In the genomic region with DNA sequence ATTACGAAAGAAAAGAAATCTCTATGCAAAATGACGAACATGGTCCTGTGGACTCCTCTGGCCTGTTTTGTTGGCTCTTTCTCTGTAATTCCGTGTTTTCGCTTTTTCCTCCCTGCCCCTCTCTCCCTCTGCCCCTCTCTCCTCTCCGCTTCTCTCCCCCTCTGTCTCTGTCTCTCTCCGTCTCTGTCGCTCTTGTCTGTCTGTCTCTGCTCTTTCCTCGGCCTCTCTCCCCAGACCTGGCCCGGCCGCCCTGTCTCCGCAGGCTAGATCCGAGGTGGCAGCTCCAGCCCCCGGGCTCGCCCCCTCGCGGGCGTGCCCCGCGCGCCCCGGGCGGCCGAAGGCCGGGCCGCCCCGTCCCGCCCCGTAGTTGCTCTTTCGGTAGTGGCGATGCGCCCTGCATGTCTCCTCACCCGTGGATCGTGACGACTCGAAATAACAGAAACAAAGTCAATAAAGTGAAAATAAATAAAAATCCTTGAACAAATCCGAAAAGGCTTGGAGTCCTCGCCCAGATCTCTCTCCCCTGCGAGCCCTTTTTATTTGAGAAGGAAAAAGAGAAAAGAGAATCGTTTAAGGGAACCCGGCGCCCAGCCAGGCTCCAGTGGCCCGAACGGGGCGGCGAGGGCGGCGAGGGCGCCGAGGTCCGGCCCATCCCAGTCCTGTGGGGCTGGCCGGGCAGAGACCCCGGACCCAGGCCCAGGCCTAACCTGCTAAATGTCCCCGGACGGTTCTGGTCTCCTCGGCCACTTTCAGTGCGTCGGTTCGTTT, we compare ENCODE assay signal across 11 cellular contexts.
DNase-seq lines count a peak whose midpoint lies in the region; ATAC-seq and TF ChIP-seq lines count a peak whose summit lies in the region.
"Had no signal": no experiment of that assay in that cellular context is flagged by ENCODE, and none has a peak within 500 bp of the region (broad histone marks: within the 10 kb centered on the region; RNA-seq: fewer than 3 reads in every experiment).

No MANE protein-coding gene starts in this region.

- H3K9ac ChIP-seq in smooth muscle cell (ENCODE audit: low read depth) = no peak overlapping the region

- no peaks in the 10 kb centered on the region for H3K36me3 ChIP-seq in right atrium auricular region
- H3K36me3 ChIP-seq in smooth muscle cell (ENCODE audit: low read depth) = no peaks in the 10 kb centered on the region
- H3K36me3 ChIP-seq in SJCRH30 = no peaks in the 10 kb centered on the region
- H3K36me3 ChIP-seq: left lung had no signal

- WGBS in smooth muscle cell (ENCODE audit: low lambda C conversion rate) = 8% methylated on average over 57 of the region's 58 CpGs

- no peaks in the 10 kb centered on the region for H4K20me1 ChIP-seq in smooth muscle cell (ENCODE audit: low read depth)

- POLR2A ChIA-PET in GM10248 (lab: Yijun Ruan, JAX) = no interaction called here

- H3K9me3 ChIP-seq in T-helper 17 cell (ENCODE audit: control insufficient read depth, low read length, poor library complexity, severe bottlenecking) (no peaks in the 10 kb centered on the region), right atrium auricular region (no peaks in the 10 kb centered on the region), smooth muscle cell (replicated peaks; ENCODE audit: low read depth) (no peaks in the 10 kb centered on the region), SJCRH30 (replicated peaks) (no peaks in the 10 kb centered on the region)
- H3K9me3 ChIP-seq: left lung, testis had no signal

- no peak overlapping the region for H3K27ac ChIP-seq in right atrium auricular region
- H3K27ac ChIP-seq in smooth muscle cell (ENCODE audit: low read depth) = no peak overlapping the region
- H3K27ac ChIP-seq in SJCRH30 = no peak overlapping the region
- H3K27ac ChIP-seq: left lung, testis had no signal

- H3K4me1 ChIP-seq in right atrium auricular region (peaks cover 0 to 38% of the 10 kb centered on the region in 2 donors), smooth muscle cell (ENCODE audit: low read depth) (peaks cover 19% of the 10 kb centered on the region), SJCRH30 (no peaks in the 10 kb centered on the region)

- peaks cover 22% of the 10 kb centered on the region for H3K27me3 Mint-ChIP-seq in T-helper 17 cell

- ATAC-seq in T-helper 17 cell = no peak
- no peak for ATAC-seq in GM19452 (IDR thresholded peaks at IDR 0.05; ENCODE audit: unreplicated experiment)

- peak; percentile 39 for DNase-seq in GM10248 (ENCODE audit: extremely low spot score)
- DNase-seq in T-helper 17 cell = no peak
- DNase-seq in right atrium auricular region (ENCODE audit: low spot score) = no peak
- no peak for DNase-seq in smooth muscle cell (lab: John Stamatoyannopoulos, UW; ENCODE audit: unreplicated experiment)
- DNase-seq in SK-N-DZ (ENCODE audit: low spot score) = no peak
- DNase-seq in cortex of kidney (lab: John Stamatoyannopoulos, UW) = no peak
- DNase-seq in SJCRH30 = no peak
- DNase-seq: NCI-H2171 treated with DMSO at 0.1 percent for 48 hours, testis had no signal

- H3K36me3 Mint-ChIP-seq in T-helper 17 cell (ENCODE audit: low read depth) = peaks cover 31% of the 10 kb centered on the region

- no peak overlapping the region for H3K27ac Mint-ChIP-seq in T-helper 17 cell

- H3K4me2 ChIP-seq in smooth muscle cell = peak overlapping the region; percentile 85

- H3K27me3 ChIP-seq in right atrium auricular region = peaks cover 41 to 59% of the 10 kb centered on the region in 2 donors
- H3K27me3 ChIP-seq in smooth muscle cell (ENCODE audit: low read depth) = peaks cover 100% of the 10 kb centered on the region
- H3K27me3 ChIP-seq in SJCRH30 = no peaks in the 10 kb centered on the region

- CTCF ChIA-PET in GM10248 (lab: Yijun Ruan, JAX) = no interaction called here

- H3K79me2 ChIP-seq in smooth muscle cell (ENCODE audit: low read depth) = no peaks in the 10 kb centered on the region

- H3K4me1 Mint-ChIP-seq in T-helper 17 cell = peaks cover 30% of the 10 kb centered on the region

- peak overlapping the region; percentile 93 for H3K4me3 Mint-ChIP-seq in T-helper 17 cell

- H2AFZ ChIP-seq in smooth muscle cell (ENCODE audit: low read depth) = no peak overlapping the region

- no peaks in the 10 kb centered on the region for H3F3A ChIP-seq in smooth muscle cell (ENCODE audit: low read depth)

- H3K4me3 ChIP-seq in right atrium auricular region (peak overlapping the region; percentile 15 to 45), smooth muscle cell (peak overlapping the region; percentile 45), SJCRH30 (no peak overlapping the region)

- no peak for TF ChIP-seq CTCF in GM10248 (IDR thresholded peaks at IDR 0.05; ENCODE audit: control extremely low read depth, extremely low read depth, low read depth, missing control alignments)
- no peak for TF ChIP-seq CTCF in right atrium auricular region (IDR thresholded peaks at IDR 0.05)
- no peak for TF ChIP-seq CTCF in smooth muscle cell (IDR thresholded peaks at IDR 0.05; ENCODE audit: borderline replicate concordance, insufficient read depth, poor library complexity, severe bottlenecking)
